Comparison of ENCODE assay signal across 1 cellular context in the genomic region with DNA sequence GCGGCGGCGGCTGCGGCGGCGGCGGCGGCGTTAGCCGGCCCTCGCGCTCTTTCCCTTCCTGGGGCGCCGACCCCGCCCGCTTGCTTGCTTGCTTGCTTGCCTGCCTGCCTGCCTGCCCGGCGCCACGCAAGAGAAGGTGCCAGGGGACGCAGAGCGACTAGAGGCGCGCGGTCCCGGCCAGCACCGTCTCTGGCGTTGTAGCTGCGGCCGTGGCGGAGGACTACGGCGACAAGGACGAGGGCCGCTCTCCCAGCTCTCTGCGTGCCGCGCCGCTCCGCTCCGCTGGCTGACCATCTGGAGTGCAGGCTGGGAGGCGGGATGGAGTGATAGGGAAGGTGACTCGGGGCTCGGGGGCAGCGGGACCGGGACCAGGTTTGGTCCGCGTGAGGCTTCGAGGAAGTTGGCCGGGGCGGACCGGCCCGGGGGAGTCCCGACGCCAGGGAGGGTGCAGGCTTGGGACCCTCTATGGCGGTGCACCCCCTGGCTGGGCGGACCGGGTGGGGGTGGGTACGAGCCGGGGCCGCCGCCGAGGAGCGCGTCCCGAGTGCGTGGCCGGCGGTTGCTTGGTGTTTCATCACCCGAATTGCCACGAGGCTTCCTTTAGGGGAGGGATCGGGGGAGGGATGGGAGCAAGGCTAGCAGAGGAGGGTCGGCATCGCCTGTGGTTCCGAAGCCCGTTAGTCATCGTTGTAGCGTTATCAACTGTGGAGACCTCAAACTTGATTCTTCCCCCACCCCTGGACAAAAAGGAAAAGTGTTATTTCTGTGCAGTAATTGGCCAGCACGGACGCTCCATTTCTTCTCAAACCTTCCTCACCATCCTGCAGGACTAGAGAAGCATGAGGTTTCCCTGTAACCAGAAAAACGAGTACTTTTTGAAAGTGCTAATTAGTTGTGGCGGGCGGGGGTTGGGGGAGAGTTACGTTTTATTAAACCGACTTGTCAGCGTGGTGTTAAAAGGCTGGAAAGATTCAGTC.
TF ChIP-seq lines count a peak whose summit lies in the region.

No MANE protein-coding gene starts in this region.

TF ChIP-seq in K562, 482 proteins besides CTCF, POLR2A, EP300 and RAD21 (continued from another document and continues in another):
- TF ChIP-seq, protein P1, sequence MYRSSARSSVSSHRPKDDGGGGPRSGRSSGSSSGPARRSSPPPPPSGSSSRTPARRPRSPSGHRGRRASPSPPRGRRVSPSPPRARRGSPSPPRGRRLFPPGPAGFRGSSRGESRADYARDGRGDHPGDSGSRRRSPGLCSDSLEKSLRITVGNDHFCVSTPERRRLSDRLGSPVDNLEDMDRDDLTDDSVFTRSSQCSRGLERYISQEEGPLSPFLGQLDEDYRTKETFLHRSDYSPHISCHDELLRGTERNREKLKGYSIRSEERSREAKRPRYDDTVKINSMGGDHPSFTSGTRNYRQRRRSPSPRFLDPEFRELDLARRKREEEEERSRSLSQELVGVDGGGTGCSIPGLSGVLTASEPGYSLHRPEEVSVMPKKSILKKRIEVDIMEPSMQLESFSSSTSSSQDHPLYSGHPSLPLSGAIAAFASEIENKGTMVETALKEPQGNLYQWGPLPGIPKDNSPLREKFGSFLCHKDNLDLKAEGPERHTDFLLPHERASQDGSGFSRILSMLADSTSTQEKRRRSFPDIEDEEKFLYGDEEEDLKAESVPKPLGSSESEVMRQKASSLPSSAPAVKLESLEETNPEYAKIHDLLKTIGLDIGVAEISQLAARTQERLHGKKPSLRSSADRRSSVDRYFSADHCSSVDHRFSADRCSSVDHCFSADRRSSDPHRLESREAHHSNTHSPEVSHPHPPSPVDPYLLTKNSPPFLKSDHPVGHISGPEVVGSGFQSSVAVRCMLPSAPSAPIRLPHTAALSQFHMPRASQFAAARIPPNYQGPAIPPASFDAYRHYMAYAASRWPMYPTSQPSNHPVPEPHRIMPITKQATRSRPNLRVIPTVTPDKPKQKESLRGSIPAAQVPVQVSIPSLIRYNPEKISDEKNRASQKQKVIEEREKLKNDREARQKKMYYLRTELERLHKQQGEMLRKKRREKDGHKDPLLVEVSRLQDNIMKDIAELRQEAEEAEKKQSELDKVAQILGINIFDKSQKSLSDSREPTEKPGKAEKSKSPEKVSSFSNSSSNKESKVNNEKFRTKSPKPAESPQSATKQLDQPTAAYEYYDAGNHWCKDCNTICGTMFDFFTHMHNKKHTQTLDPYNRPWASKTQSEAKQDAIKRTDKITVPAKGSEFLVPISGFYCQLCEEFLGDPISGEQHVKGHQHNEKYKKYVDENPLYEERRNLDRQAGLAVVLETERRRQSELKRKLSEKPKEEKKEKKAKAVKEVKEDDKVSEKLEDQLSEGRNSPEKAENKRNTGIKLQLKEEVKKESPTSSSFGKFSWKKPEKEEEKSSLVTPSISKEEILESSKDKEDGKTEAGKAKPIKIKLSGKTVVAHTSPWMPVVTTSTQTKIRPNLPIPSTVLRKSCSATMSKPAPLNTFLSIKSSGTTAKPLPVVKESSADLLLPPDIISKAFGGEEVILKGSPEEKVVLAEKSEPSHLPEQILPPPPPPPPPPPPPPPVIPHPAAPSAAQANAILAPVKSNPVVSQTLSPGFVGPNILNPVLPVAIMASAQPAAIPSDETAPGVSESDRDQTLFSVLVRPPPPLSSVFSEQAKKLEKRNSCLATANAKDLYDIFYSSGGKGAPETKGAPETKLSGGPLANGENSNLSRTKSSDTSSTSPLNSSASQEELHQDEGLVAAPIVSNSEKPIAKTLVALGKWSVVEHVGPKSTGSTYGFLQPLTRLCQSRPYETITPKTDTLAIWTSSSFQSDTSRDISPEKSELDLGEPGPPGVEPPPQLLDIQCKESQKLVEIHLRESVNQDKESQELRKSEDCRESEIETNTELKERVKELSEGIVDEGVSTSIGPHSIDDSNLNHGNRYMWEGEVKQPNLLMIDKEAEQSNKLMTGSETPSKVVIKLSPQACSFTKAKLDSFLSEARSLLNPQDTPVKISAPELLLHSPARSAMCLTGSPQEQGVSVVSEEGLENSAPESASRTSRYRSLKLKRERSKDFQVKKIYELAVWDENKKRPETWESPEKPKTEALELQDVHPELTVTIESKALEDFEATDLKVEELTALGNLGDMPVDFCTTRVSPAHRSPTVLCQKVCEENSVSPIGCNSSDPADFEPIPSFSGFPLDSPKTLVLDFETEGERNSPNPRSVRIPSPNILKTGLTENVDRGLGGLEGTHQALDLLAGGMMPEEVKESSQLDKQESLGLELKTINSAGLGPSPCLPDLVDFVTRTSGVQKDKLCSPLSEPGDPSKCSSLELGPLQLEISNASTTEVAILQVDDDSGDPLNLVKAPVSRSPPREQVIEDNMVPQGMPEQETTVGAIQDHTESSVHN (IDR thresholded peaks at IDR 0.05; ENCODE audit: borderline replicate concordance in 1 of 2, low read depth in 1 of 2) = 0 out of 4 replicates have a peak, but pooled peaks of 1 of the 2 experiments have one; percentile 28
- TF ChIP-seq, protein P2, sequence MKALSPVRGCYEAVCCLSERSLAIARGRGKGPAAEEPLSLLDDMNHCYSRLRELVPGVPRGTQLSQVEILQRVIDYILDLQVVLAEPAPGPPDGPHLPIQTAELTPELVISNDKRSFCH (CRISPR knock-in tag; IDR thresholded peaks at IDR 0.05) = no peak
- TF ChIP-seq, protein P2 (tag; IDR thresholded peaks at IDR 0.05) = peak; percentile 57; the same call in 1 of the 2 replicates
- no peak for TF ChIP-seq KDM2B (CRISPR knock-in tag; IDR thresholded peaks at IDR 0.05)
- TF ChIP-seq NFRKB (IDR thresholded peaks at IDR 0.05; ENCODE audit: low read depth) = peak; percentile 99
- no peak for TF ChIP-seq FOXM1 (IDR thresholded peaks at IDR 0.05; ENCODE audit: low read depth)
- TF ChIP-seq FOXM1 (CRISPR knock-in tag; IDR thresholded peaks at IDR 0.05; ENCODE audit: low read depth) = peak; percentile 93
- TF ChIP-seq SMAD1 (IDR thresholded peaks at IDR 0.05; ENCODE audit: low read depth, low read length, partially characterized antibody) = peak; percentile 74
- peak; percentile 81; the same call in 1 of the 2 replicates for TF ChIP-seq NR4A1 (CRISPR knock-in tag; IDR thresholded peaks at IDR 0.05)
- no peak for TF ChIP-seq NR4A1 (tag; IDR thresholded peaks at IDR 0.05)
- peak in 1 of 2 experiments; percentile 61 for TF ChIP-seq E2F6 (IDR thresholded peaks at IDR 0.05; ENCODE audit: borderline replicate concordance in 1 of 2, extremely low read depth in 1 of 2, insufficient read depth in 1 of 2, insufficient read length in 1 of 2, low read depth in 1 of 2, low read length in 1 of 2, poor library complexity in 1 of 2, severe bottlenecking in 1 of 2)
- TF ChIP-seq MBD1 (CRISPR knock-in tag; IDR thresholded peaks at IDR 0.05) = no peak
- peak; percentile 43 to 89; a peak in 3 of 4 replicates for TF ChIP-seq TEAD1 (CRISPR knock-in tag; IDR thresholded peaks at IDR 0.05)
- peak; percentile 94 for TF ChIP-seq CEBPB (tag; IDR thresholded peaks at IDR 0.05)
- 0 out of 2 replicates have a peak, but pooled peaks have one; percentile 8 for TF ChIP-seq GMEB1 (CRISPR knock-in tag; IDR thresholded peaks at IDR 0.05)
- TF ChIP-seq HLTF (IDR thresholded peaks at IDR 0.05) = peak; percentile 60
- TF ChIP-seq JUND (IDR thresholded peaks at IDR 0.05; ENCODE audit: borderline replicate concordance, low read depth, low read length) = peak; percentile 90
- peak; percentile 80; the same call in 2 of the 3 replicates for TF ChIP-seq JUND (tag; IDR thresholded peaks at IDR 0.05; ENCODE audit: borderline replicate concordance, low read depth, low read length)
- TF ChIP-seq ZNF764 (CRISPR knock-in tag; IDR thresholded peaks at IDR 0.05; ENCODE audit: low read depth) = peak; percentile 35; the same call in 1 of the 2 replicates
- peak; percentile 62 for TF ChIP-seq CTBP1 (IDR thresholded peaks at IDR 0.05; ENCODE audit: borderline replicate concordance)
- TF ChIP-seq ZNF253 (CRISPR knock-in tag; conservative IDR thresholded peaks at IDR 0.05) = no peak
- no peak for TF ChIP-seq WHSC1 (IDR thresholded peaks at IDR 0.05; ENCODE audit: low read length)
- no peak for TF ChIP-seq KAT8 (IDR thresholded peaks at IDR 0.05; ENCODE audit: low read depth)
- TF ChIP-seq GTF2E2 (tag; IDR thresholded peaks at IDR 0.05) = peak; percentile 94
- peak; percentile 67 for TF ChIP-seq NEUROD1 (IDR thresholded peaks at IDR 0.05; ENCODE audit: borderline replicate concordance, low read depth, low read length, partially characterized antibody)
- TF ChIP-seq PCBP2 (IDR thresholded peaks at IDR 0.05; ENCODE audit: low read depth, low read length, poor library complexity, severe bottlenecking) = peak; percentile 39
- peak; percentile 79; the same call in 1 of the 2 replicates for TF ChIP-seq ELF1 (tag; IDR thresholded peaks at IDR 0.05)
- peak; percentile 84 for TF ChIP-seq GABPA (tag; conservative IDR thresholded peaks at IDR 0.05; ENCODE audit: low read depth)
- peak; percentile 88 for TF ChIP-seq ZNF12 (CRISPR knock-in tag; IDR thresholded peaks at IDR 0.05)
- peak; percentile 67; the same call in 1 of the 2 replicates for TF ChIP-seq TOE1 (IDR thresholded peaks at IDR 0.05; ENCODE audit: borderline replicate concordance)
- TF ChIP-seq TOE1 (CRISPR knock-in tag; IDR thresholded peaks at IDR 0.05; ENCODE audit: borderline replicate concordance, low read depth) = no peak; the same call in 1 of the 2 replicates
- peak; percentile 86 for TF ChIP-seq LCOR (CRISPR knock-in tag; IDR thresholded peaks at IDR 0.05)
- TF ChIP-seq, protein P3, sequence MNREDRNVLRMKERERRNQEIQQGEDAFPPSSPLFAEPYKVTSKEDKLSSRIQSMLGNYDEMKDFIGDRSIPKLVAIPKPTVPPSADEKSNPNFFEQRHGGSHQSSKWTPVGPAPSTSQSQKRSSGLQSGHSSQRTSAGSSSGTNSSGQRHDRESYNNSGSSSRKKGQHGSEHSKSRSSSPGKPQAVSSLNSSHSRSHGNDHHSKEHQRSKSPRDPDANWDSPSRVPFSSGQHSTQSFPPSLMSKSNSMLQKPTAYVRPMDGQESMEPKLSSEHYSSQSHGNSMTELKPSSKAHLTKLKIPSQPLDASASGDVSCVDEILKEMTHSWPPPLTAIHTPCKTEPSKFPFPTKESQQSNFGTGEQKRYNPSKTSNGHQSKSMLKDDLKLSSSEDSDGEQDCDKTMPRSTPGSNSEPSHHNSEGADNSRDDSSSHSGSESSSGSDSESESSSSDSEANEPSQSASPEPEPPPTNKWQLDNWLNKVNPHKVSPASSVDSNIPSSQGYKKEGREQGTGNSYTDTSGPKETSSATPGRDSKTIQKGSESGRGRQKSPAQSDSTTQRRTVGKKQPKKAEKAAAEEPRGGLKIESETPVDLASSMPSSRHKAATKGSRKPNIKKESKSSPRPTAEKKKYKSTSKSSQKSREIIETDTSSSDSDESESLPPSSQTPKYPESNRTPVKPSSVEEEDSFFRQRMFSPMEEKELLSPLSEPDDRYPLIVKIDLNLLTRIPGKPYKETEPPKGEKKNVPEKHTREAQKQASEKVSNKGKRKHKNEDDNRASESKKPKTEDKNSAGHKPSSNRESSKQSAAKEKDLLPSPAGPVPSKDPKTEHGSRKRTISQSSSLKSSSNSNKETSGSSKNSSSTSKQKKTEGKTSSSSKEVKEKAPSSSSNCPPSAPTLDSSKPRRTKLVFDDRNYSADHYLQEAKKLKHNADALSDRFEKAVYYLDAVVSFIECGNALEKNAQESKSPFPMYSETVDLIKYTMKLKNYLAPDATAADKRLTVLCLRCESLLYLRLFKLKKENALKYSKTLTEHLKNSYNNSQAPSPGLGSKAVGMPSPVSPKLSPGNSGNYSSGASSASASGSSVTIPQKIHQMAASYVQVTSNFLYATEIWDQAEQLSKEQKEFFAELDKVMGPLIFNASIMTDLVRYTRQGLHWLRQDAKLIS (CRISPR knock-in tag; IDR thresholded peaks at IDR 0.05) = peak; percentile 94; the same call in 1 of the 2 replicates
- TF ChIP-seq MTA3 (IDR thresholded peaks at IDR 0.05; ENCODE audit: borderline replicate concordance) = peak; percentile 84; the same call in 1 of the 2 replicates
- TF ChIP-seq PHF20 (IDR thresholded peaks at IDR 0.05; ENCODE audit: partially characterized antibody) = peak; percentile 20
- TF ChIP-seq, protein P4, sequence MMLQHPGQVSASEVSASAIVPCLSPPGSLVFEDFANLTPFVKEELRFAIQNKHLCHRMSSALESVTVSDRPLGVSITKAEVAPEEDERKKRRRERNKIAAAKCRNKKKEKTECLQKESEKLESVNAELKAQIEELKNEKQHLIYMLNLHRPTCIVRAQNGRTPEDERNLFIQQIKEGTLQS (IDR thresholded peaks at IDR 0.05) = peak; percentile 96
- TF ChIP-seq, protein P4 (CRISPR knock-in tag; conservative IDR thresholded peaks at IDR 0.05) = peak; percentile 83; the same call in 1 of the 2 replicates
- TF ChIP-seq ZBED1 (IDR thresholded peaks at IDR 0.05) = no peak
- TF ChIP-seq LARP7 (IDR thresholded peaks at IDR 0.05) = 0 out of 2 replicates have a peak, but pooled peaks have one; percentile 42
- no peak for TF ChIP-seq POLR3A (IDR thresholded peaks at IDR 0.05; ENCODE audit: borderline replicate concordance, extremely low read depth, insufficient read depth, insufficient read length)
- TF ChIP-seq CHCHD3 (CRISPR knock-in tag; IDR thresholded peaks at IDR 0.05) = no peak
